ENCODE assay signal across 8 cellular contexts in genomic region chr14:96424104-96424989, GRCh38. TPM values are rescaled to one million over a fixed set of nuclear protein-coding genes. Genes with fewer than 3 reads are reported as not detected.
DNase-seq lines count a peak whose midpoint lies in the region; ATAC-seq and TF ChIP-seq lines count a peak whose summit lies in the region.

No MANE protein-coding gene starts in this region.

- in situ Hi-C loops in G401 (cut with HindIII; ENCODE audit: low sequenced_read_pairs): no loop called here
- in situ Hi-C loops in KBM-7 (cut with MboI; ENCODE audit: low pct_unique_long_range_greater_than_20kb, low sequenced_read_pairs): loop anchor here (10.0 kb wide), 1 partner anchor 130 kb away; no protein-coding TSS in a partner anchor

- peak overlapping the region; percentile 72 for H3K4me2 ChIP-seq in PC-9

- CTCF ChIA-PET in PC-9 (lab: Charles Lee): no interaction called here

- H4K20me1 ChIP-seq in PC-9 (ENCODE audit: insufficient read depth): no peaks in the 10 kb centered on the region

- no peaks in the 10 kb centered on the region for H3K27me3 ChIP-seq in PC-9 (ENCODE audit: insufficient read depth, low read depth)
- H3K27me3 ChIP-seq in adipocyte (replicated peaks; ENCODE audit: control insufficient read depth, insufficient read depth, low read length): no peaks in the 10 kb centered on the region
- no peaks in the 10 kb centered on the region for H3K27me3 ChIP-seq in heart left ventricle
- H3K27me3 ChIP-seq in psoas muscle (ENCODE audit: insufficient read depth in 3 of 3, low read length in 2 of 3): peaks cover 0 to 11% (median 0%) of the 10 kb centered on the region in 3 donors

- no TSS peak for BruUV-seq in PC-9 (replicated peaks; lab: Mats Ljungman, UMichigan)

- DNase-seq in G401 (ENCODE audit: low spot score) (peak; percentile 86), KBM-7 (peak; percentile 81), PC-9 (peak in 1 of 2 experiments; percentile 55), adipocyte (ENCODE audit: low read depth) (peak; percentile 91), heart left ventricle (peak in 3 of 5 donors; percentile 13 to 68 (median 35)), psoas muscle (no peak), 8988T (no peak)

- peak overlapping the region; percentile 52 for H3K9ac ChIP-seq in adipocyte (ENCODE audit: low read length)

- 3 to 22% (median 5%) methylated on average over 29 to 34 of the region's 34 CpGs for WGBS in heart left ventricle, 4 donors
- WGBS in psoas muscle, 3 donors: 5% methylated on average over 34 of the region's 34 CpGs

- peak; percentile 89 for ATAC-seq in GM21717 (IDR thresholded peaks at IDR 0.05; ENCODE audit: unreplicated experiment)
- ATAC-seq in heart left ventricle: peak; percentile 51 to 93 (median 79)
- peak; percentile 68 to 90 (median 79) for ATAC-seq in psoas muscle

- POLR2A ChIA-PET in PC-9 (lab: Charles Lee; ENCODE audit: unreplicated experiment): no interaction called here

- H3K4me3 ChIP-seq in PC-9 (peak overlapping the region; percentile 26; the same call in 1 of the 2 replicates), adipocyte (ENCODE audit: low read length) (peak overlapping the region; percentile 79), heart left ventricle (peak overlapping the region; percentile 6 to 56 (median 44)), psoas muscle (peak overlapping the region; percentile 59)

- H3K4me1 ChIP-seq in PC-9 (replicated peaks; ENCODE audit: insufficient read depth) (no peaks in the 10 kb centered on the region), adipocyte (ENCODE audit: control insufficient read depth, insufficient read depth, low read length) (no peaks in the 10 kb centered on the region), heart left ventricle (peaks cover 0 to 14% (median 2%) of the 10 kb centered on the region in 12 donors), psoas muscle (no peaks in the 10 kb centered on the region)

- no peaks in the 10 kb centered on the region for H3F3A ChIP-seq in PC-9 (ENCODE audit: insufficient read depth, low read depth)

- no peak for TF ChIP-seq POLR2A in heart left ventricle (IDR thresholded peaks at IDR 0.05)

- H3K79me2 ChIP-seq in PC-9 (ENCODE audit: low read depth): no peaks in the 10 kb centered on the region

- H2AFZ ChIP-seq in PC-9: 0 out of 2 replicates have a peak overlapping the region, but pooled peaks have one; percentile 41

- H3K9me3 ChIP-seq in PC-9 (ENCODE audit: insufficient read depth, low read depth) (no peaks in the 10 kb centered on the region), adipocyte (ENCODE audit: control insufficient read depth, low read length) (peaks cover 5% of the 10 kb centered on the region), heart left ventricle (no peaks in the 10 kb centered on the region), psoas muscle (no peaks in the 10 kb centered on the region)

- no peak overlapping the region for H3K27ac ChIP-seq in PC-9
- H3K27ac ChIP-seq in heart left ventricle: no peak overlapping the region
- H3K27ac ChIP-seq in psoas muscle: no peak overlapping the region

- no peaks in the 10 kb centered on the region for H3K36me3 ChIP-seq in PC-9 (ENCODE audit: low read depth)
- no peaks in the 10 kb centered on the region for H3K36me3 ChIP-seq in adipocyte (ENCODE audit: control insufficient read depth, insufficient read depth, low read length, severe bottlenecking)
- H3K36me3 ChIP-seq in heart left ventricle: no peaks in the 10 kb centered on the region
- no peaks in the 10 kb centered on the region for H3K36me3 ChIP-seq in psoas muscle (ENCODE audit: insufficient read depth in 1 of 2, low read depth in 1 of 2)

- peak; percentile 85 for TF ChIP-seq CTCF in PC-9 (conservative IDR thresholded peaks at IDR 0.05)
- peak; percentile 68 to 85 (median 79) for TF ChIP-seq CTCF in heart left ventricle (IDR thresholded peaks at IDR 0.05)
- TF ChIP-seq CTCF in psoas muscle (IDR thresholded peaks at IDR 0.05): peak; percentile 85

- intact Hi-C loops in PC-9 (cut with micrococcal nuclease; ENCODE audit: unreplicated experiment): loop anchor here (2.0 to 10.0 kb wide), 2 partner anchors 128 to 860 kb away; no protein-coding TSS in a partner anchor
- intact Hi-C loops in heart left ventricle (cut with DNase I): loop anchor here (1.0 to 10.0 kb wide), 10 partner anchors 60 to 422 kb away; partner anchors contain the start of genes ATG2B (in 3 of the 10) and GSKIP (in 3 of the 10)
- intact Hi-C loops in psoas muscle (cut with DNase I): loop anchor here (5.0 to 10.0 kb wide), 3 partner anchors 127 to 862 kb away; no protein-coding TSS in a partner anchor

- H3K9me2 ChIP-seq in PC-9 (ENCODE audit: insufficient read depth): no peaks in the 10 kb centered on the region

RNA-seq across cellular contexts. Expression of gene AK7, which starts 32.4 kb away (rescaled TPM):
- 0.62 and 4.8 TPM in 2 replicates for total RNA-seq in G401 (2014; rRNA removed; shearing (Covaris generic))
- total RNA-seq in PC-9 (2021) (2.1 and 2.5 TPM in 2 replicates), heart left ventricle (1 to 10 TPM in 1 of 9 donors, under 1 TPM in 7, not detected in 1; 0.19 to 1.9 (median 0.48) TPM), psoas muscle (under 1 TPM in 2 of 4 donors, not detected in 2; 0.25 to 0.46 TPM)
- polyA plus RNA-seq in heart left ventricle (under 1 TPM; 0.11 to 0.79 TPM), psoas muscle (1 to 10 TPM in 1 of 3 donors, under 1 TPM in 2; 0.08 to 1.2 (median 0.25) TPM)

Comparison
In these comparisons a context has a peak if more than half of its experiments do, and no peak if none do; other contexts are left out.
1. DNase-seq: peak in G401 (single experiment), KBM-7 (single experiment), adipocyte (single experiment) and heart left ventricle (3 of 5); none in psoas muscle (0 of 2) and 8988T (single experiment).
2. H3K4me3 ChIP-seq: peak in every context shown above with its lines; median percentile 79 in adipocyte; 59 in psoas muscle; 44 in heart left ventricle; 26 in PC-9.
3. Peak in every context shown above with its lines, with median percentiles within 50 percentile points of each other: ATAC-seq and CTCF ChIP-seq.